In genomic region chr6:104973404-104973803, GRCh38 we compare ENCODE assay signal across 1 cellular context.
TF ChIP-seq lines count a peak whose summit lies in the region.

No MANE protein-coding gene starts in this region.

TF ChIP-seq in K562, 482 proteins besides CTCF, POLR2A, EP300 and RAD21 (continued from another document):
- TF ChIP-seq BRD9 (IDR thresholded peaks at IDR 0.05; ENCODE audit: low read depth, partially characterized antibody) = peak; percentile 46
- TF ChIP-seq JUND (IDR thresholded peaks at IDR 0.05; ENCODE audit: borderline replicate concordance, low read depth, low read length) = 0 out of 2 replicates have a peak, but pooled peaks have one; percentile 11
- no peak for TF ChIP-seq JUND (tag; IDR thresholded peaks at IDR 0.05; ENCODE audit: borderline replicate concordance, low read depth, low read length)
- no peak for TF ChIP-seq GABPB1 (CRISPR knock-in tag; IDR thresholded peaks at IDR 0.05)
- peak; percentile 91 for TF ChIP-seq MEIS2 (IDR thresholded peaks at IDR 0.05; ENCODE audit: partially characterized antibody)
- no peak for TF ChIP-seq ADNP (tag; IDR thresholded peaks at IDR 0.05)
- no peak for TF ChIP-seq HOXB6 (CRISPR knock-in tag; IDR thresholded peaks at IDR 0.05; ENCODE audit: borderline replicate concordance)
- peak; percentile 48 for TF ChIP-seq MAFF (IDR thresholded peaks at IDR 0.05; ENCODE audit: low read length)
- peak; percentile 42; the same call in 1 of the 2 replicates for TF ChIP-seq MAFK (IDR thresholded peaks at IDR 0.05; ENCODE audit: low read length)
- TF ChIP-seq HDAC6 (IDR thresholded peaks at IDR 0.05; ENCODE audit: low read depth, low read length) = no peak
- no peak for TF ChIP-seq TOE1 (IDR thresholded peaks at IDR 0.05; ENCODE audit: borderline replicate concordance)
- no peak for TF ChIP-seq TOE1 (CRISPR knock-in tag; IDR thresholded peaks at IDR 0.05; ENCODE audit: borderline replicate concordance, low read depth)
- peak; percentile 66; the same call in 1 of the 2 replicates for TF ChIP-seq STAT5A (IDR thresholded peaks at IDR 0.05; ENCODE audit: borderline replicate concordance, low read length)
- peak; percentile 53; the same call in 1 of the 2 replicates for TF ChIP-seq SMARCA4 (IDR thresholded peaks at IDR 0.05)
- TF ChIP-seq EWSR1 (IDR thresholded peaks at IDR 0.05; ENCODE audit: borderline replicate concordance, low read depth, partially characterized antibody) = no peak
- TF ChIP-seq FOS (IDR thresholded peaks at IDR 0.05; ENCODE audit: extremely low read depth, insufficient read length) = no peak
- TF ChIP-seq ELF4 (CRISPR knock-in tag; IDR thresholded peaks at IDR 0.05) = no peak
- no peak for TF ChIP-seq SMAD4 (CRISPR knock-in tag; conservative IDR thresholded peaks at IDR 0.05)
- no peak for TF ChIP-seq KDM5B (IDR thresholded peaks at IDR 0.05; ENCODE audit: insufficient replicate concordance, low read depth, low read length)
